In the genomic region with DNA sequence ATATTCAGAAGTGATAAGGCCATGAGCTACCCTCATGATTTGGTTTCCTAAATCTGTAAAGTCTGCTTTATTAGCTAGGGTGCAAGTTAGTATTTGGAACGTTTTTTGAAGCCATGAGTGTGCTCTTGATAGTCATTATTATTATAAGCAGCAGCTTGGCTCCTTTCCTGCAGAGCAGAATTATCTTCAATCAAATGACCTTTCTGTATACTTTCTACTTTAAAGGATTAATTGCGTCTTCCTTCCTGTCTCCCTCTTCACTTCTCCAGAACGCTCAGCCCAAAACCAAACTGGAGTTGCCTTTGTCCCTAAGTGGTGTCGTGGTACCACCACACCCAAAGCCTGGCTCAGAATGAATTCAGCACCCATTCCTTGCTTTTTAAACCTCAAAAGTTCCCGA, we compare ENCODE assay signal across 10 cellular contexts.
DNase-seq lines count a peak whose midpoint lies in the region; ATAC-seq and TF ChIP-seq lines count a peak whose summit lies in the region.
"Had no signal": no experiment of that assay in that cellular context is flagged by ENCODE, and none has a peak within 500 bp of the region (broad histone marks: within the 10 kb centered on the region; RNA-seq: fewer than 3 reads in every experiment).

No MANE protein-coding gene starts in this region.

- intact Hi-C loops in CD14-positive monocyte (cut with micrococcal nuclease) = no loop called here

- H3K9me3 Mint-ChIP-seq in CD14-positive monocyte = peaks cover 0 to 11% (median 2%) of the 10 kb centered on the region in 7 donors
- H3K9me3 Mint-ChIP-seq in effector memory CD8-positive, alpha-beta T cell = no peaks in the 10 kb centered on the region
- peaks cover 9% of the 10 kb centered on the region for H3K9me3 Mint-ChIP-seq in natural killer cell treated with Interleukin-12 subunit alpha and Interleukin-12 subunit beta and Interleukin-15 and Interleukin-18, amount 100 ng/mL, for 72 hours
- H3K9me3 Mint-ChIP-seq: activated B cell treated with CpG ODN at 0.5 μM for 24 hours had no signal

- peaks cover 31 to 35% of the 10 kb centered on the region in 2 donors for H3K36me3 Mint-ChIP-seq in CD14-positive monocyte
- peaks cover 11% of the 10 kb centered on the region for H3K36me3 Mint-ChIP-seq in effector memory CD8-positive, alpha-beta T cell (ENCODE audit: insufficient read depth)
- peaks cover 28% of the 10 kb centered on the region for H3K36me3 Mint-ChIP-seq in natural killer cell treated with Interleukin-12 subunit alpha and Interleukin-12 subunit beta and Interleukin-15 and Interleukin-18, amount 100 ng/mL, for 72 hours
- H3K36me3 Mint-ChIP-seq: IgD-negative memory B cell had no signal

- H3K27ac Mint-ChIP-seq in CD14-positive monocyte = peak overlapping the region; percentile 80 to 94 (median 90)
- peak overlapping the region; percentile 89 to 96 for H3K27ac Mint-ChIP-seq in effector memory CD8-positive, alpha-beta T cell
- H3K27ac Mint-ChIP-seq in natural killer cell treated with Interleukin-12 subunit alpha and Interleukin-12 subunit beta and Interleukin-15 and Interleukin-18, amount 100 ng/mL, for 72 hours = peak overlapping the region; percentile 94 to 96
- H3K27ac Mint-ChIP-seq: activated B cell treated with CpG ODN at 0.5 μM for 24 hours had no signal

- H3K4me1 Mint-ChIP-seq in CD14-positive monocyte = peaks cover 76% of the 10 kb centered on the region
- peaks cover 66 to 80% of the 10 kb centered on the region in 2 donors for H3K4me1 Mint-ChIP-seq in effector memory CD8-positive, alpha-beta T cell (ENCODE audit: low read depth in 2 of 2)
- H3K4me1 Mint-ChIP-seq in natural killer cell treated with Interleukin-12 subunit alpha and Interleukin-12 subunit beta and Interleukin-15 and Interleukin-18, amount 100 ng/mL, for 72 hours (ENCODE audit: low read depth in 2 of 2) = peaks cover 76 to 80% of the 10 kb centered on the region in 2 donors

- peaks cover 0 to 3% (median 2%) of the 10 kb centered on the region in 3 donors for H3K27me3 Mint-ChIP-seq in CD14-positive monocyte (ENCODE audit: low read depth in 3 of 3)
- H3K27me3 Mint-ChIP-seq in effector memory CD8-positive, alpha-beta T cell = no peaks in the 10 kb centered on the region
- no peaks in the 10 kb centered on the region for H3K27me3 Mint-ChIP-seq in natural killer cell treated with Interleukin-12 subunit alpha and Interleukin-12 subunit beta and Interleukin-15 and Interleukin-18, amount 100 ng/mL, for 72 hours
- H3K27me3 Mint-ChIP-seq: activated B cell treated with CpG ODN at 0.5 μM for 24 hours, IgD-negative memory B cell had no signal

- no peak for TF ChIP-seq CTCF in CD14-positive monocyte (IDR thresholded peaks at IDR 0.05)

- H3K4me3 Mint-ChIP-seq in CD14-positive monocyte = peak overlapping the region in 1 of 2 donors; percentile 47
- H3K4me3 Mint-ChIP-seq in effector memory CD8-positive, alpha-beta T cell = peak overlapping the region; percentile 51 to 61
- H3K4me3 Mint-ChIP-seq in natural killer cell treated with Interleukin-12 subunit alpha and Interleukin-12 subunit beta and Interleukin-15 and Interleukin-18, amount 100 ng/mL, for 72 hours = peak overlapping the region; percentile 89
- H3K4me3 Mint-ChIP-seq: activated B cell treated with CpG ODN at 0.5 μM for 24 hours, IgD-negative memory B cell had no signal

- no peak for DNase-seq in CD14-positive monocyte (ENCODE audit: low spot score)
- peak; percentile 5 for DNase-seq in RPMI7951 (ENCODE audit: low read depth)
- DNase-seq in effector memory CD8-positive, alpha-beta T cell = no peak
- DNase-seq in natural killer cell treated with Interleukin-12 subunit alpha and Interleukin-12 subunit beta and Interleukin-15 and Interleukin-18, amount 100 ng/mL, for 72 hours (ENCODE audit: low spot score) = no peak
- no peak for DNase-seq in GM19240 (ENCODE audit: insufficient read length, low spot score)
- DNase-seq: activated B cell treated with CpG ODN at 0.5 μM for 24 hours had no signal

- no peak for ATAC-seq in effector memory CD8-positive, alpha-beta T cell (replicated peaks)
- ATAC-seq in natural killer cell treated with Interleukin-12 subunit alpha and Interleukin-12 subunit beta and Interleukin-15 and Interleukin-18, amount 100 ng/mL, for 72 hours = no peak
- no peak for ATAC-seq in activated CD4-positive, CD25-positive, alpha-beta regulatory T cell treated with anti-CD3 and anti-CD28 coated beads, Interleukin-2, amount 50 U/mL, for 24 hours
- ATAC-seq in GM18511 (IDR thresholded peaks at IDR 0.05; ENCODE audit: unreplicated experiment) (no peak), HG02763 (IDR thresholded peaks at IDR 0.05; ENCODE audit: unreplicated experiment) (no peak)
